ENCODE assay signal across 20 cellular contexts in genomic region chr12:92861381-92861780, GRCh38.
A peak's percentile ranks its signal among the peaks of the same experiment; 100 is the strongest.
DNase-seq lines count a peak whose midpoint lies in the region; ATAC-seq and TF ChIP-seq lines count a peak whose summit lies in the region.
"Had no signal": no experiment of that assay in that cellular context is flagged by ENCODE, and none has a peak within 500 bp of the region (broad histone marks: within the 10 kb centered on the region; RNA-seq: fewer than 3 reads in every experiment).

No MANE protein-coding gene starts in this region.

- H2AK5ac ChIP-seq in IMR-90 (ENCODE audit: low read depth, low read length) = no peak overlapping the region

- H4K20me1 ChIP-seq in IMR-90 (ENCODE audit: insufficient read depth, low read length) = no peaks in the 10 kb centered on the region
- no peaks in the 10 kb centered on the region for H4K20me1 ChIP-seq in osteoblast (ENCODE audit: insufficient read depth, low read length)
- H4K20me1 ChIP-seq: BLaER1 had no signal

- dilution Hi-C loops in IMR-90 (cut with HindIII; ENCODE audit: low sequenced_read_pairs, unreplicated experiment) = no loop called here

- H3K4me2 ChIP-seq in IMR-90 (ENCODE audit: low read depth, low read length) (no peak overlapping the region), osteoblast (ENCODE audit: insufficient read depth, low read length) (no peak overlapping the region)
- H3K4me2 ChIP-seq: BLaER1, GM23338 had no signal

- no peaks in the 10 kb centered on the region for H3K9me3 ChIP-seq in IMR-90 (ENCODE audit: control insufficient read depth, insufficient read depth, low read length)
- H3K9me3 ChIP-seq in osteoblast (ENCODE audit: low read depth, low read length) = no peaks in the 10 kb centered on the region
- H3K9me3 ChIP-seq: Caco-2 had no signal

- H2BK15ac ChIP-seq in IMR-90 (ENCODE audit: low read depth, low read length) = no peak overlapping the region

- peaks cover 20 to 48% of the 10 kb centered on the region in 2 experiments for H3K79me1 ChIP-seq in IMR-90 (ENCODE audit: low read depth in 1 of 2, low read length in 2 of 2)

- no peak overlapping the region for H4K8ac ChIP-seq in IMR-90 (ENCODE audit: low read depth in 2 of 2, low read length in 2 of 2)

- no peak overlapping the region for H2BK20ac ChIP-seq in IMR-90 (ENCODE audit: low read depth, low read length)

- WGBS in IMR-90 (ENCODE audit: extremely low coverage in 2 of 2, insufficient read length in 1 of 2), 2 experiments = no CpG with 5 or more reads among the region's 4 CpGs

- H2BK120ac ChIP-seq in IMR-90 (ENCODE audit: low read depth, low read length) = no peak overlapping the region

- H3K56ac ChIP-seq in IMR-90 (ENCODE audit: extremely low read depth, insufficient read depth, low read length) = no peak overlapping the region

- H3K9ac ChIP-seq in IMR-90 (ENCODE audit: low read depth, low read length) = no peak overlapping the region
- H3K9ac ChIP-seq: BLaER1 had no signal

- peaks cover 10% of the 10 kb centered on the region for H3K9me1 ChIP-seq in IMR-90 (ENCODE audit: insufficient read depth, low read length)

- H3K27me3 ChIP-seq in IMR-90 (ENCODE audit: control insufficient read depth, insufficient read depth, low read length) = no peaks in the 10 kb centered on the region
- no peaks in the 10 kb centered on the region for H3K27me3 ChIP-seq in osteoblast (ENCODE audit: insufficient read depth, low read length)
- H3K27me3 ChIP-seq: BLaER1 had no signal

- in situ Hi-C loops in IMR-90 (cut with MboI; ENCODE audit: low sequenced_read_pairs) = no loop called here

- TF ChIP-seq CTCF in IMR-90 (conservative IDR thresholded peaks at IDR 0.05; ENCODE audit: low read depth, low read length) (no peak), fibroblast of the aortic adventitia (IDR thresholded peaks at IDR 0.05; ENCODE audit: insufficient read depth, low read length) (no peak), osteoblast (IDR thresholded peaks at IDR 0.05; ENCODE audit: extremely low read depth, low read depth, low read length) (no peak)

- no peak overlapping the region for H3K4ac ChIP-seq in IMR-90 (ENCODE audit: low read depth, low read length)

- no peak overlapping the region for H2AFZ ChIP-seq in IMR-90 (replicated peaks; ENCODE audit: low read length, poor library complexity)
- H2AFZ ChIP-seq in osteoblast (ENCODE audit: low read length) = no peak overlapping the region
- H2AFZ ChIP-seq: GM23338 had no signal

- H3K27ac ChIP-seq in IMR-90 (ENCODE audit: insufficient read depth, low read length) = no peak overlapping the region
- no peak overlapping the region for H3K27ac ChIP-seq in osteoblast (ENCODE audit: low read depth, low read length)
- H3K27ac ChIP-seq: BLaER1, C4-2B had no signal

- no peak overlapping the region for H4K5ac ChIP-seq in IMR-90 (ENCODE audit: low read depth, low read length)

- no peak overlapping the region for H2AK9ac ChIP-seq in IMR-90 (replicated peaks; ENCODE audit: low read depth, low read length, poor library complexity)

- no peak overlapping the region for H3K23ac ChIP-seq in IMR-90 (ENCODE audit: low read depth, low read length)

- H3K79me2 ChIP-seq in osteoblast (ENCODE audit: insufficient read depth, low read length) = peaks cover 28% of the 10 kb centered on the region

- H3K4me1 ChIP-seq in IMR-90 (ENCODE audit: control insufficient read depth, insufficient read depth, low read length) = peaks cover 6% of the 10 kb centered on the region
- H3K4me1 ChIP-seq in osteoblast (ENCODE audit: insufficient read depth, low read length) = no peaks in the 10 kb centered on the region

- DNase-seq in IMR-90 (peak; percentile 14), amniotic epithelial cell (ENCODE audit: low read depth) (peak; percentile 76), fibroblast of the aortic adventitia (ENCODE audit: low read depth) (peak; percentile 54), osteoblast (ENCODE audit: insufficient read length, low spot score, missing footprints) (peak; percentile 36), NCI-H345 treated with DMSO at 0.1 percent for 48 hours (lab: John Stamatoyannopoulos, UW; ENCODE audit: unreplicated experiment) (no peak), NCI-H146 treated with DMSO at 0.1 percent for 48 hours (lab: John Stamatoyannopoulos, UW; ENCODE audit: unreplicated experiment) (no peak), DMS153 treated with DMSO at 0.1 percent for 48 hours (lab: John Stamatoyannopoulos, UW; ENCODE audit: unreplicated experiment) (no peak)
- DNase-seq: Caco-2; CD4-positive, CD25-positive, alpha-beta regulatory T cell; CD8-positive, alpha-beta T cell; DMS79; EL; GDM1; H9 had no signal

- no peak for TF ChIP-seq POLR2A in IMR-90 (IDR thresholded peaks at IDR 0.05; ENCODE audit: low read depth, low read length)

- ATAC-seq in IMR-90 (ENCODE audit: low read depth) = no peak
- ATAC-seq in GM18861 (IDR thresholded peaks at IDR 0.05; ENCODE audit: unreplicated experiment) = no peak
- ATAC-seq: CD8-positive, alpha-beta T cell; GM12878; GM23338; HCT116 had no signal

- no TSS peak for BruUV-seq in IMR-90 (replicated peaks; lab: Mats Ljungman, UMichigan)

- POLR2A ChIA-PET in IMR-90 (lab: Charles Lee; ENCODE audit: unreplicated experiment) = no interaction called here

- H3K4me3 ChIP-seq in IMR-90 (ENCODE audit: insufficient read depth, low read depth, low read length) (no peak overlapping the region), fibroblast of the aortic adventitia (ENCODE audit: low read depth, low read length) (no peak overlapping the region), osteoblast (ENCODE audit: insufficient read depth, low read length) (no peak overlapping the region)
- H3K4me3 ChIP-seq: BLaER1, GM12878, GM23338 had no signal

- H2BK5ac ChIP-seq in IMR-90 (ENCODE audit: low read depth, low read length, poor library complexity, severe bottlenecking) = no peak overlapping the region

- no peak for TF ChIP-seq RAD21 in IMR-90 (IDR thresholded peaks at IDR 0.05; ENCODE audit: low read length)

- no peak overlapping the region for H4K91ac ChIP-seq in IMR-90 (ENCODE audit: insufficient read depth, low read depth, low read length)

- no peak overlapping the region for H3K18ac ChIP-seq in IMR-90 (ENCODE audit: low read depth, low read length)

- H3K14ac ChIP-seq in IMR-90 (replicated peaks; ENCODE audit: low read depth, low read length) = no peak overlapping the region

- H3K36me3 ChIP-seq in IMR-90 (ENCODE audit: control insufficient read depth, insufficient read depth, low read length) (peaks cover 17% of the 10 kb centered on the region), osteoblast (ENCODE audit: insufficient read depth, low read length) (peaks cover 29% of the 10 kb centered on the region)

- intact Hi-C loops in IMR-90 (cut with micrococcal nuclease) = no loop called here

- CTCF ChIA-PET in IMR-90 (lab: Yijun Ruan, JAX) = no interaction called here

TF ChIP-seq in IMR-90, 13 proteins besides CTCF, POLR2A, EP300 and RAD21:
- TF ChIP-seq NFE2L2 (IDR thresholded peaks at IDR 0.05; ENCODE audit: low read depth, low read length) (no peak), BHLHE40 (IDR thresholded peaks at IDR 0.05; ENCODE audit: low read depth, low read length) (no peak), RCOR1 (IDR thresholded peaks at IDR 0.05; ENCODE audit: insufficient replicate concordance, low read length) (no peak), USF2 (IDR thresholded peaks at IDR 0.05; ENCODE audit: low read depth, low read length) (no peak), MXI1 (IDR thresholded peaks at IDR 0.05; ENCODE audit: borderline replicate concordance, low read depth, low read length) (no peak), SMC3 (IDR thresholded peaks at IDR 0.05; ENCODE audit: low read depth, low read length) (no peak), RFX5 (IDR thresholded peaks at IDR 0.05; ENCODE audit: low read depth, low read length) (no peak), CHD1 (IDR thresholded peaks at IDR 0.05; ENCODE audit: low read depth, low read length) (no peak), CEBPB (IDR thresholded peaks at IDR 0.05; ENCODE audit: low read depth, low read length) (no peak), ELK1 (IDR thresholded peaks at IDR 0.05; ENCODE audit: borderline replicate concordance, low read depth, low read length) (no peak), FOS (IDR thresholded peaks at IDR 0.05; ENCODE audit: low read depth, low read length) (no peak), MAFK (IDR thresholded peaks at IDR 0.05; ENCODE audit: low read depth, low read length) (no peak), MAZ (IDR thresholded peaks at IDR 0.05; ENCODE audit: borderline replicate concordance, low read depth, low read length) (no peak)

Comparison
In these comparisons a context has a peak if more than half of its experiments do, and no peak if none do; other contexts are left out.
1. DNase-seq: peak in IMR-90 (single experiment), amniotic epithelial cell (single experiment), fibroblast of the aortic adventitia (single experiment) and osteoblast (single experiment); none in NCI-H345 treated with DMSO at 0.1 percent for 48 hours (single experiment), NCI-H146 treated with DMSO at 0.1 percent for 48 hours (single experiment) and DMS153 treated with DMSO at 0.1 percent for 48 hours (single experiment).